20 cellular contexts compared by ENCODE assay signal in the genomic region with DNA sequence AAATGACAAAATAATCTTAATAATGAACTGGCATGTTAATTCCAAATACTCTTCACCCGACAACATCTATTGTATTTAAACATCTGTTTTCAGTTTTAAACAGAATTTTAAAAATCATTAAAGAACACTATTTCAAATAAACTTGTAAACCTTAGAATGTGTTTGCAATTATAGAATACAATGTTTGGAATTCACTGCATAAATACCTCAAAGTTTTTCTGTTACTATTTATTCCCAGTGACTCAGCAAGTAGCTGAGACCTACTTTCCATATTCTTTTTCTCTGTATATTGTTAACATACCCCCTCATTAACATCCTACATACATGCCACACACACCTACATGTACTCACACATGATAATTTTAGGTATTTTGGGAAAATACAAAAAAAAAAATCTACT.
A peak's percentile ranks its signal among the peaks of the same experiment; 100 is the strongest.
DNase-seq lines count a peak whose midpoint lies in the region; ATAC-seq and TF ChIP-seq lines count a peak whose summit lies in the region.
"Had no signal": no experiment of that assay in that cellular context is flagged by ENCODE, and none has a peak within 500 bp of the region (broad histone marks: within the 10 kb centered on the region; RNA-seq: fewer than 3 reads in every experiment).

No MANE protein-coding gene starts in this region.

- H3K4me3 ChIP-seq in GM23248 (peak overlapping the region; percentile 36), adipocyte (ENCODE audit: low read length) (peak overlapping the region; percentile 23), fibroblast of pulmonary artery (replicated peaks; ENCODE audit: low read depth, low read length) (no peak overlapping the region), smooth muscle cell (no peak overlapping the region)
- H3K4me3 ChIP-seq: dorsolateral prefrontal cortex, MG63, prostate gland, skin epidermis had no signal

- no peaks in the 10 kb centered on the region for H3K9me3 ChIP-seq in GM23248 (ENCODE audit: low read depth)
- no peaks in the 10 kb centered on the region for H3K9me3 ChIP-seq in adipocyte (ENCODE audit: control insufficient read depth, low read length)
- H3K9me3 ChIP-seq in smooth muscle cell (replicated peaks; ENCODE audit: low read depth), result no peaks in the 10 kb centered on the region
- H3K9me3 ChIP-seq: MG63, prostate gland had no signal

- no peak overlapping the region for H2AFZ ChIP-seq in GM23248
- peak overlapping the region; percentile 18 for H2AFZ ChIP-seq in smooth muscle cell (ENCODE audit: low read depth)

- H3F3A ChIP-seq in GM23248 (ENCODE audit: insufficient read depth) (peaks cover 6% of the 10 kb centered on the region; the same call in 1 of the 2 replicates), smooth muscle cell (ENCODE audit: low read depth) (no peaks in the 10 kb centered on the region)

- in situ Hi-C loops in GM23248 (cut with MboI), result no loop called here

- no peaks in the 10 kb centered on the region for H3K36me3 ChIP-seq in GM23248 (ENCODE audit: low read depth)
- H3K36me3 ChIP-seq in adipocyte (ENCODE audit: control insufficient read depth, insufficient read depth, low read length, severe bottlenecking), result no peaks in the 10 kb centered on the region
- no peaks in the 10 kb centered on the region for H3K36me3 ChIP-seq in smooth muscle cell (ENCODE audit: low read depth)
- H3K36me3 ChIP-seq: MG63, prostate gland had no signal

- peak overlapping the region; percentile 64 for H3K4me2 ChIP-seq in GM23248 (ENCODE audit: unreplicated experiment)
- peak overlapping the region; percentile 54 for H3K4me2 ChIP-seq in smooth muscle cell

- H3K27ac ChIP-seq in GM23248 (0 out of 2 replicates have a peak overlapping the region, but pooled peaks have one; percentile 10), smooth muscle cell (ENCODE audit: low read depth) (no peak overlapping the region)
- H3K27ac ChIP-seq: dorsolateral prefrontal cortex, HL-60, prostate gland, skin epidermis had no signal

- ATAC-seq in HG02970 (IDR thresholded peaks at IDR 0.05; ENCODE audit: low FRiP score, unreplicated experiment), result no peak

- H3K9ac ChIP-seq in GM23248, result no peak overlapping the region
- H3K9ac ChIP-seq in adipocyte (ENCODE audit: low read length), result peak overlapping the region; percentile 77
- H3K9ac ChIP-seq in smooth muscle cell (ENCODE audit: low read depth), result no peak overlapping the region

- TF ChIP-seq CTCF in fibroblast of pulmonary artery (IDR thresholded peaks at IDR 0.05; ENCODE audit: low read length, missing control alignments) (no peak), smooth muscle cell (IDR thresholded peaks at IDR 0.05; ENCODE audit: borderline replicate concordance, insufficient read depth, poor library complexity, severe bottlenecking) (no peak)

- no peaks in the 10 kb centered on the region for H3K9me2 ChIP-seq in GM23248 (ENCODE audit: insufficient read depth)

- H3K4me1 ChIP-seq in GM23248 (ENCODE audit: insufficient read depth) (peaks cover 32% of the 10 kb centered on the region), adipocyte (ENCODE audit: control insufficient read depth, insufficient read depth, low read length) (peaks cover 25% of the 10 kb centered on the region), smooth muscle cell (ENCODE audit: low read depth) (peaks cover 19% of the 10 kb centered on the region)
- H3K4me1 ChIP-seq: prostate gland had no signal

- H4K20me1 ChIP-seq in GM23248 (ENCODE audit: insufficient read depth) (no peaks in the 10 kb centered on the region), smooth muscle cell (ENCODE audit: low read depth) (no peaks in the 10 kb centered on the region)

- H3K79me2 ChIP-seq in GM23248 (ENCODE audit: insufficient read depth), result no peaks in the 10 kb centered on the region
- H3K79me2 ChIP-seq in smooth muscle cell (ENCODE audit: low read depth), result no peaks in the 10 kb centered on the region

- DNase-seq in GM23248, result peak; percentile 66
- DNase-seq in adipocyte (ENCODE audit: low read depth), result peak; percentile 84
- DNase-seq in fibroblast of pulmonary artery (ENCODE audit: low read depth), result peak; percentile 36
- DNase-seq in smooth muscle cell (lab: John Stamatoyannopoulos, UW; ENCODE audit: unreplicated experiment), result no peak
- DNase-seq in NCI-H2081 (lab: John Stamatoyannopoulos, UW), result no peak
- DNase-seq in NCI-H774 (lab: John Stamatoyannopoulos, UW), result no peak
- DNase-seq: AML-193; DMS79 treated with DMSO at 0.1 percent for 48 hours; dorsolateral prefrontal cortex; MG63; NCI-H1436; NCI-H2171; NCI-H526 treated with DMSO at 0.1 percent for 48 hours; nephron progenitor cell; stimulated activated CD4-positive, alpha-beta T cell treated with anti-CD3 and anti-CD28 coated beads, Interleukin-2, amount 100 ng/mL, for 48 hours; stimulated activated naive CD4-positive, alpha-beta T cell treated with Interleukin-2 at 50 U/mL for 16 hours had no signal

- H3K27me3 ChIP-seq in GM23248 (replicated peaks; ENCODE audit: insufficient read depth) (no peaks in the 10 kb centered on the region), adipocyte (replicated peaks; ENCODE audit: control insufficient read depth, insufficient read depth, low read length) (no peaks in the 10 kb centered on the region), smooth muscle cell (ENCODE audit: low read depth) (no peaks in the 10 kb centered on the region)
- H3K27me3 ChIP-seq: dorsolateral prefrontal cortex, MG63 had no signal

- 0% methylated on average over 1 of the region's 1 CpG for WGBS in GM23248 (ENCODE audit: low coverage in 1 of 2, low lambda C conversion rate in 2 of 2, missing lambda C conversion rate in 2 of 2), 2 experiments
- WGBS in smooth muscle cell (ENCODE audit: low lambda C conversion rate), result 79% methylated on average over 1 of the region's 1 CpG

Comparison
In these comparisons a context has a peak if more than half of its experiments do, and no peak if none do; other contexts are left out.
1. DNase-seq: peak in GM23248 (single experiment), adipocyte (single experiment) and fibroblast of pulmonary artery (single experiment); none in smooth muscle cell (single experiment), NCI-H2081 (0 of 2) and NCI-H774 (single experiment).
2. H3K4me3 ChIP-seq: peak in GM23248 (single experiment) and adipocyte (single experiment); none in fibroblast of pulmonary artery (single experiment) and smooth muscle cell (single experiment).